24 cellular contexts compared by ENCODE assay signal in the genomic region with DNA sequence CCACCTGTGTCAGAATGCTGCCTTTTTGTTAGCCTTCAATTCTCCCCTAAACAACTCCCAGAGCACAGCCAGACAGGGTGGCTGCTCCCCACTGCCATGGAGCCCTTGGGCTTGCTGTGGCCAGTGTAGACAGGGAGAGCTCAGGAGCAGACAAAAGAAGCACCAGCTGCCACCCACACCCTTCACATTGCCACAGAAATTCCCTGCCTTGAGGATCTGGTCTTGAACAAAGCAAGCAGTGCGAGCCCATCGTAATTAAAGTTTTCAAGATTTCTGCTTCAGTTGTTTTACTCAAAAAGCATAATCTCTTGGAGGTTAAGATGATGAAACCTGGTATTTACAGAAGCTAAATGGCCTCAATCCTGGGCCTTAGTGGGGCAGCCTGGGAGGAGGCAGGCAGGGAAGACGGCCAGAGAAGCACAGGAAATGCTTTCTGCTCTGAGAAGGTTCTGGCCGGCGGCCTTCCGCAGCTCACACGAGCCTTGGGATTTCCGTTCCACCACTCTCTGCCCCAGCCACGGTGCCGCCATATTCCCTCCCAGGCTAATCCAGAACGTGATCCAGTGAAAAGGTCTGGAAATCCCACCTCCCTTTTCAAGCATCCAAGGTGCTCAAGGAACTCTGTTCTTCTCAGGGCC.
"Had no signal": no experiment of that assay in that cellular context is flagged by ENCODE, and none has a peak within 500 bp of the region (broad histone marks: within the 10 kb centered on the region; RNA-seq: fewer than 3 reads in every experiment).

No MANE protein-coding gene starts in this region.

- H3K4me1 ChIP-seq: foreskin keratinocyte, left ventricle myocardium inferior, lower lobe of right lung, parathyroid adenoma, psoas muscle, sigmoid colon, testis, tibial nerve had no signal

- H3K4me3 ChIP-seq: left ventricle myocardium inferior, lower lobe of right lung, psoas muscle, sigmoid colon, skin epidermis, testis, tibial nerve had no signal

- DNase-seq: effector memory CD8-positive, alpha-beta T cell; foreskin keratinocyte; immature natural killer cell; kidney; left cardiac atrium; left ventricle myocardium inferior; lower lobe of right lung; natural killer cell; occipital lobe; psoas muscle; sigmoid colon; stimulated activated CD4-positive, alpha-beta T cell treated with anti-CD3 and anti-CD28 coated beads, Interleukin-2, amount 100 ng/mL, for 24 hours; stimulated activated CD4-positive, alpha-beta T cell treated with anti-CD3 and anti-CD28 coated beads, Interleukin-4, amount 100 ng/mL, for 4 hours; stimulated activated naive B cell treated with anti-CD40 and anti-IgM and Interleukin-4, amounts not matched to agents 10 μg/mL and 1 μg/mL and 100 μg/mL, for 72 hours; stimulated activated naive CD8-positive, alpha-beta T cell treated with anti-CD3 and anti-CD28 coated beads, Interleukin-15, amount 100 ng/mL, for 72 hours; testis had no signal

- H3K4me3 Mint-ChIP-seq: dendritic cell treated with granulocyte-macrophage colony-stimulating factor and Interleukin-4, amounts not matched to agents 40 ng/mL and 50 ng/mL, for 4 days; effector memory CD8-positive, alpha-beta T cell; immature natural killer cell; memory B cell; mesothelial cell of epicardium; natural killer cell; neural crest cell; stimulated activated naive B cell treated with anti-CD40 and anti-IgM and Interleukin-4, amounts not matched to agents 10 μg/mL and 1 μg/mL and 100 μg/mL, for 72 hours; stimulated activated naive CD8-positive, alpha-beta T cell treated with anti-CD3 and anti-CD28 coated beads, Interleukin-15, amount 100 ng/mL, for 72 hours had no signal

- H3K36me3 Mint-ChIP-seq: immature natural killer cell; memory B cell; mesothelial cell of epicardium; natural killer cell; stimulated activated naive B cell treated with anti-CD40 and anti-IgM and Interleukin-4, amounts not matched to agents 10 μg/mL and 1 μg/mL and 100 μg/mL, for 72 hours had no signal

- H3K9me3 Mint-ChIP-seq: effector memory CD8-positive, alpha-beta T cell; immature natural killer cell; mesothelial cell of epicardium; natural killer cell had no signal

- H3K36me3 ChIP-seq: left ventricle myocardium inferior, lower lobe of right lung, sigmoid colon, tibial nerve had no signal

- H3K4me1 Mint-ChIP-seq: immature natural killer cell; memory B cell; natural killer cell; stimulated activated naive B cell treated with anti-CD40 and anti-IgM and Interleukin-4, amounts not matched to agents 10 μg/mL and 1 μg/mL and 100 μg/mL, for 72 hours; stimulated activated naive CD8-positive, alpha-beta T cell treated with anti-CD3 and anti-CD28 coated beads, Interleukin-15, amount 100 ng/mL, for 72 hours had no signal

- H3K9me3 ChIP-seq: lower lobe of right lung, psoas muscle, sigmoid colon, testis, tibial nerve had no signal

- H3K27me3 ChIP-seq: foreskin keratinocyte, sigmoid colon, testis, tibial nerve had no signal

- FAIRE-seq: kidney had no signal

- H3K27ac Mint-ChIP-seq: dendritic cell treated with granulocyte-macrophage colony-stimulating factor and Interleukin-4, amounts not matched to agents 40 ng/mL and 50 ng/mL, for 4 days; effector memory CD8-positive, alpha-beta T cell; immature natural killer cell; memory B cell; mesothelial cell of epicardium; natural killer cell; stimulated activated naive B cell treated with anti-CD40 and anti-IgM and Interleukin-4, amounts not matched to agents 10 μg/mL and 1 μg/mL and 100 μg/mL, for 72 hours; stimulated activated naive CD8-positive, alpha-beta T cell treated with anti-CD3 and anti-CD28 coated beads, Interleukin-15, amount 100 ng/mL, for 72 hours had no signal

- H3K27me3 Mint-ChIP-seq: dendritic cell treated with granulocyte-macrophage colony-stimulating factor and Interleukin-4, amounts not matched to agents 40 ng/mL and 50 ng/mL, for 4 days; memory B cell; stimulated activated naive B cell treated with anti-CD40 and anti-IgM and Interleukin-4, amounts not matched to agents 10 μg/mL and 1 μg/mL and 100 μg/mL, for 72 hours; stimulated activated naive CD8-positive, alpha-beta T cell treated with anti-CD3 and anti-CD28 coated beads, Interleukin-15, amount 100 ng/mL, for 72 hours had no signal

- H3K27ac ChIP-seq: epithelial cell of prostate, foreskin keratinocyte, left ventricle myocardium inferior, lower lobe of right lung, parathyroid adenoma, psoas muscle, sigmoid colon, skin epidermis, testis, tibial nerve had no signal
